In the genomic region with DNA sequence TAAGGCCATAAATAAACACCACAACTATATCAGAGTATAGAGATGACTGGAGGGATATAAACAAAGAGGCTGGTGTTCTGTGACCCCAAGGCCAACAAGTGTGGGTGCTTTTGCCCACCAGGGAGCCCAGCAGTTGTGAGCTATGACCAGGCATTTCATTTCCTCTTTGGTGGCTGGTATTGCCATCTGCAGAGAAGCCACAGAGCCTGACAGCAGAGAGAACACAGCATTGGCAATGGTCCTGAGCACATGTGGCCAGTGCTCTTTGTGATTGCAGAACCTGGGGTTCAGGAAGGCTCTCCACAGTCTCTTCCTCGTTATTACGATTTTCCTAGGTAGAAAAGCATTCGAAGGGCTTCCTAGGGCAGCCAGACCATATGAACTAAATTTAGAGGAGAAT, we compare ENCODE assay signal across 1 cellular context.
TF ChIP-seq lines count a peak whose summit lies in the region.

No MANE protein-coding gene starts in this region.

TF ChIP-seq in GM23338, 12 proteins besides CTCF, POLR2A, EP300 and RAD21 (continued from another document):
- TF ChIP-seq, protein P1, sequence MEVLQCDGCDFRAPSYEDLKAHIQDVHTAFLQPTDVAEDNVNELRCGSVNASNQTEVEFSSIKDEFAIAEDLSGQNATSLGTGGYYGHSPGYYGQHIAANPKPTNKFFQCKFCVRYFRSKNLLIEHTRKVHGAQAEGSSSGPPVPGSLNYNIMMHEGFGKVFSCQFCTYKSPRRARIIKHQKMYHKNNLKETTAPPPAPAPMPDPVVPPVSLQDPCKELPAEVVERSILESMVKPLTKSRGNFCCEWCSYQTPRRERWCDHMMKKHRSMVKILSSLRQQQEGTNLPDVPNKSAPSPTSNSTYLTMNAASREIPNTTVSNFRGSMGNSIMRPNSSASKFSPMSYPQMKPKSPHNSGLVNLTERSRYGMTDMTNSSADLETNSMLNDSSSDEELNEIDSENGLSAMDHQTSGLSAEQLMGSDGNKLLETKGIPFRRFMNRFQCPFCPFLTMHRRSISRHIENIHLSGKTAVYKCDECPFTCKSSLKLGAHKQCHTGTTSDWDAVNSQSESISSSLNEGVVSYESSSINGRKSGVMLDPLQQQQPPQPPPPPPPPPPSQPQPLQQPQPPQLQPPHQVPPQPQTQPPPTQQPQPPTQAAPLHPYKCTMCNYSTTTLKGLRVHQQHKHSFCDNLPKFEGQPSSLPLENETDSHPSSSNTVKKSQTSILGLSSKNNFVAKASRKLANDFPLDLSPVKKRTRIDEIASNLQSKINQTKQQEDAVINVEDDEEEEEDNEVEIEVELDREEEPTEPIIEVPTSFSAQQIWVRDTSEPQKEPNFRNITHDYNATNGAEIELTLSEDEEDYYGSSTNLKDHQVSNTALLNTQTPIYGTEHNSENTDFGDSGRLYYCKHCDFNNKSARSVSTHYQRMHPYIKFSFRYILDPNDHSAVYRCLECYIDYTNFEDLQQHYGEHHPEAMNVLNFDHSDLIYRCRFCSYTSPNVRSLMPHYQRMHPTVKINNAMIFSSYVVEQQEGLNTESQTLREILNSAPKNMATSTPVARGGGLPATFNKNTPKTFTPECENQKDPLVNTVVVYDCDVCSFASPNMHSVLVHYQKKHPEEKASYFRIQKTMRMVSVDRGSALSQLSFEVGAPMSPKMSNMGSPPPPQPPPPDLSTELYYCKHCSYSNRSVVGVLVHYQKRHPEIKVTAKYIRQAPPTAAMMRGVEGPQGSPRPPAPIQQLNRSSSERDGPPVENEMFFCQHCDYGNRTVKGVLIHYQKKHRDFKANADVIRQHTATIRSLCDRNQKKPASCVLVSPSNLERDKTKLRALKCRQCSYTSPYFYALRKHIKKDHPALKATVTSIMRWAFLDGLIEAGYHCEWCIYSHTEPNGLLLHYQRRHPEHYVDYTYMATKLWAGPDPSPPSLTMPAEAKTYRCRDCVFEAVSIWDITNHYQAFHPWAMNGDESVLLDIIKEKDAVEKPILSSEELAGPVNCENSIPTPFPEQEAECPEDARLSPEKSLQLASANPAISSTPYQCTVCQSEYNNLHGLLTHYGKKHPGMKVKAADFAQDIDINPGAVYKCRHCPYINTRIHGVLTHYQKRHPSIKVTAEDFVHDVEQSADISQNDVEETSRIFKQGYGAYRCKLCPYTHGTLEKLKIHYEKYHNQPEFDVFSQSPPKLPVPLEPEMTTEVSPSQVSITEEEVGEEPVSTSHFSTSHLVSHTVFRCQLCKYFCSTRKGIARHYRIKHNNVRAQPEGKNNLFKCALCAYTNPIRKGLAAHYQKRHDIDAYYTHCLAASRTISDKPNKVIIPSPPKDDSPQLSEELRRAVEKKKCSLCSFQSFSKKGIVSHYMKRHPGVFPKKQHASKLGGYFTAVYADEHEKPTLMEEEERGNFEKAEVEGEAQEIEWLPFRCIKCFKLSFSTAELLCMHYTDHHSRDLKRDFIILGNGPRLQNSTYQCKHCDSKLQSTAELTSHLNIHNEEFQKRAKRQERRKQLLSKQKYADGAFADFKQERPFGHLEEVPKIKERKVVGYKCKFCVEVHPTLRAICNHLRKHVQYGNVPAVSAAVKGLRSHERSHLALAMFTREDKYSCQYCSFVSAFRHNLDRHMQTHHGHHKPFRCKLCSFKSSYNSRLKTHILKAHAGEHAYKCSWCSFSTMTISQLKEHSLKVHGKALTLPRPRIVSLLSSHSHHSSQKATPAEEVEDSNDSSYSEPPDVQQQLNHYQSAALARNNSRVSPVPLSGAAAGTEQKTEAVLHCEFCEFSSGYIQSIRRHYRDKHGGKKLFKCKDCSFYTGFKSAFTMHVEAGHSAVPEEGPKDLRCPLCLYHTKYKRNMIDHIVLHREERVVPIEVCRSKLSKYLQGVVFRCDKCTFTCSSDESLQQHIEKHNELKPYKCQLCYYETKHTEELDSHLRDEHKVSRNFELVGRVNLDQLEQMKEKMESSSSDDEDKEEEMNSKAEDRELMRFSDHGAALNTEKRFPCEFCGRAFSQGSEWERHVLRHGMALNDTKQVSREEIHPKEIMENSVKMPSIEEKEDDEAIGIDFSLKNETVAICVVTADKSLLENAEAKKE (CRISPR knock-in tag; IDR thresholded peaks at IDR 0.05) = no peak
- TF ChIP-seq NANOG (IDR thresholded peaks at IDR 0.05; ENCODE audit: borderline replicate concordance) = no peak
TF ChIP-seq in GM23338: peak in this region for 0.
